ENCODE assay signal across 34 cellular contexts in genomic region chr20:35582131-35582530, GRCh38. TPM values are rescaled to one million over a fixed set of nuclear protein-coding genes. Genes with fewer than 3 reads are reported as not detected.
"Had no signal": no experiment of that assay in that cellular context is flagged by ENCODE, and none has a peak within 500 bp of the region (broad histone marks: within the 10 kb centered on the region; RNA-seq: fewer than 3 reads in every experiment).

No MANE protein-coding gene starts in this region.

- H3K4me3 ChIP-seq: neural progenitor cell, ovary, psoas muscle, skin epidermis, smooth muscle cell, spleen, suprapubic skin, testis, tibial artery, transverse colon, vagina had no signal

- DNase-seq: naive thymus-derived CD8-positive, alpha-beta T cell; occipital lobe; ovary; right cardiac atrium; spleen; stimulated activated CD4-positive, alpha-beta T cell treated with anti-CD3 and anti-CD28 coated beads, Interleukin-12 subunit alpha, Interleukin-12 subunit beta, amount 100 ng/mL, for 4 hours; stimulated activated CD4-positive, alpha-beta T cell treated with anti-CD3 and anti-CD28 coated beads, Interleukin-1b, Interleukin-23, amount 100 ng/mL, for 48 hours; stimulated activated CD4-positive, alpha-beta T cell treated with anti-CD3 and anti-CD28 coated beads, Interleukin-4, amount 100 ng/mL, for 1 hour; stimulated activated CD4-positive, alpha-beta T cell treated with anti-CD3 and anti-CD28 coated beads, Interleukin-4, amount 100 ng/mL, for 4 hours; stimulated activated CD8-positive, alpha-beta memory T cell treated with anti-CD3 and anti-CD28 coated beads, Interleukin-4, amount 100 ng/mL, for 48 hours; stimulated activated naive CD4-positive, alpha-beta T cell; stimulated activated naive CD8-positive, alpha-beta T cell treated with anti-CD3 and anti-CD28 coated beads, Interleukin-15, amount 100 ng/mL, for 72 hours; stimulated activated naive CD8-positive, alpha-beta T cell treated with anti-CD3 and anti-CD28 coated beads, Interleukin-15, Interleukin-2, amounts not matched to agents 100 U/mL and 50 U/mL, for 24 hours; substantia nigra; testis; tibial artery; transverse colon had no signal

- H3K9me3 ChIP-seq: ovary, psoas muscle, suprapubic skin, testis, tibial artery, transverse colon, vagina had no signal

- H3K27ac ChIP-seq: neural progenitor cell, ovary, parathyroid adenoma, psoas muscle, skin epidermis, spleen, suprapubic skin, testis, tibial artery, transverse colon, vagina had no signal

- ATAC-seq: naive thymus-derived CD8-positive, alpha-beta T cell; psoas muscle; sciatic nerve; stimulated activated memory B cell treated with anti-CD40 and anti-IgM and Interleukin-4, amounts not matched to agents 10 μg/mL and 1 μg/mL and 100 μg/mL, for 72 hours; stimulated activated naive CD8-positive, alpha-beta T cell treated with anti-CD3 and anti-CD28 coated beads, Interleukin-15, amount 100 ng/mL, for 72 hours; stimulated activated naive CD8-positive, alpha-beta T cell treated with anti-CD3 and anti-CD28 coated beads, Interleukin-15, Interleukin-2, amounts not matched to agents 100 U/mL and 50 U/mL, for 24 hours had no signal

- FAIRE-seq: urothelium cell line had no signal

- H3K36me3 ChIP-seq: neural progenitor cell, ovary, spleen, suprapubic skin, tibial artery, transverse colon, vagina had no signal

- H3K9ac ChIP-seq: neural progenitor cell, parathyroid adenoma had no signal

- H3K4me1 ChIP-seq: neural progenitor cell, parathyroid adenoma, psoas muscle, spleen, testis, tibial artery, transverse colon, vagina had no signal

- H3K27me3 ChIP-seq: neural progenitor cell, ovary, spleen, suprapubic skin, testis, transverse colon, vagina had no signal

RNA-seq across cellular contexts. Expression of gene C20orf173, which starts 52.7 kb away (rescaled TPM):
- total RNA-seq: naive thymus-derived CD8-positive, alpha-beta T cell; natural killer cell treated with Interleukin-12 subunit alpha and Interleukin-12 subunit beta and Interleukin-15 and Interleukin-18, amount 100 ng/mL, for 72 hours; occipital lobe; osteoblast; ovary; progenitor cell of endocrine pancreas; psoas muscle; renal cortical epithelial cell; right cardiac atrium; sciatic nerve; smooth muscle cell; spleen; suprapubic skin; transverse colon; ureter; vagina had no signal
- polyA plus RNA-seq: naive thymus-derived CD8-positive, alpha-beta T cell; neural cell; ovary; psoas muscle; right cardiac atrium; smooth muscle cell; spleen; thymus had no signal
